In genomic region chr15:101003076-101003475, GRCh38 we compare ENCODE assay signal across 22 cellular contexts.
DNase-seq lines count a peak whose midpoint lies in the region; TF ChIP-seq lines count a peak whose summit lies in the region.
"Had no signal": no experiment of that assay in that cellular context is flagged by ENCODE, and none has a peak within 500 bp of the region (broad histone marks: within the 10 kb centered on the region; RNA-seq: fewer than 3 reads in every experiment).

No MANE protein-coding gene starts in this region.

- no peak overlapping the region for H3K27ac ChIP-seq in right atrium auricular region
- H3K27ac ChIP-seq in left ventricle myocardium inferior (replicated peaks): no peak overlapping the region
- H3K27ac ChIP-seq in vagina: no peak overlapping the region
- H3K27ac ChIP-seq: ascending aorta, cardiac muscle cell, esophagus squamous epithelium had no signal

- intact Hi-C loops in left ventricle myocardium inferior (cut with micrococcal nuclease) (no loop called here), vagina (cut with DNase I) (no loop called here)

- no peak for TF ChIP-seq POLR2A in vagina (IDR thresholded peaks at IDR 0.05)

- H3K4me3 ChIP-seq in right atrium auricular region: no peak overlapping the region
- H3K4me3 ChIP-seq in left ventricle myocardium inferior: no peak overlapping the region
- H3K4me3 ChIP-seq in vagina: no peak overlapping the region
- H3K4me3 ChIP-seq: ascending aorta, cardiac muscle cell, esophagus squamous epithelium had no signal

- no peaks in the 10 kb centered on the region for H3K27me3 ChIP-seq in right atrium auricular region
- peaks cover 12% of the 10 kb centered on the region for H3K27me3 ChIP-seq in left ventricle myocardium inferior (ENCODE audit: low read depth)
- H3K27me3 ChIP-seq in vagina: no peaks in the 10 kb centered on the region
- H3K27me3 ChIP-seq: ascending aorta, esophagus squamous epithelium had no signal

- H3K36me3 ChIP-seq in right atrium auricular region (no peaks in the 10 kb centered on the region), left ventricle myocardium inferior (no peaks in the 10 kb centered on the region), vagina (no peaks in the 10 kb centered on the region)
- H3K36me3 ChIP-seq: ascending aorta, cardiac muscle cell had no signal

- peaks cover 0 to 10% of the 10 kb centered on the region in 2 donors for H3K4me1 ChIP-seq in right atrium auricular region
- peaks cover 15% of the 10 kb centered on the region for H3K4me1 ChIP-seq in left ventricle myocardium inferior
- peaks cover 25% of the 10 kb centered on the region for H3K4me1 ChIP-seq in vagina

- TF ChIP-seq CTCF in right atrium auricular region (IDR thresholded peaks at IDR 0.05): no peak
- no peak for TF ChIP-seq CTCF in left ventricle myocardium inferior (IDR thresholded peaks at IDR 0.05; ENCODE audit: borderline replicate concordance)
- TF ChIP-seq CTCF in vagina (IDR thresholded peaks at IDR 0.05): no peak

- DNase-seq in right atrium auricular region (ENCODE audit: low spot score) (peak; percentile 16), left ventricle myocardium inferior (no peak), SKM-1 (lab: John Stamatoyannopoulos, UW; ENCODE audit: unreplicated experiment) (peak; percentile 42), globus pallidus (ENCODE audit: low spot score) (peak; percentile 28), vagina (ENCODE audit: extremely low spot score in 2 of 2) (peak; percentile 3 to 13), SHP77 (lab: John Stamatoyannopoulos, UW) (no peak)
- DNase-seq in activated T-cell treated with anti-CD3 and anti-CD28 coated beads, Interleukin-2, amount 50 U/mL, for 48 hours: no peak
- DNase-seq in stimulated activated CD4-positive, alpha-beta T cell treated with anti-CD3 and anti-CD28 coated beads, Interleukin-2, amount 100 ng/mL, for 48 hours: no peak
- DNase-seq: 8988T; activated CD4-positive, alpha-beta T cell treated with anti-CD3 and anti-CD28 coated beads for 36 hours; activated effector memory CD4-positive, alpha-beta T cell treated with Interleukin-2 at 50 U/mL for 16 hours; activated naive CD8-positive, alpha-beta T cell treated with anti-CD3 and anti-CD28 coated beads, Interleukin-2, amount 10 ng/mL, durations not matched to agents 7 days and 5 days; activated T-cell treated with anti-CD3 and anti-CD28 coated beads for 4 hours; CD4-positive, alpha-beta memory T cell; esophagus squamous epithelium; foreskin melanocyte; NCI-H1417 treated with DMSO at 0.1 percent for 48 hours; NCI-H748 treated with DMSO at 0.1 percent for 48 hours; SHP77 treated with DMSO at 0.1 percent for 48 hours; stimulated activated naive CD8-positive, alpha-beta T cell treated with anti-CD3 and anti-CD28 coated beads, Interleukin-15, Interleukin-2, amounts not matched to agents 100 U/mL and 50 U/mL, for 24 hours had no signal

- H3K9me3 ChIP-seq in right atrium auricular region: no peaks in the 10 kb centered on the region
- peaks cover 10% of the 10 kb centered on the region for H3K9me3 ChIP-seq in left ventricle myocardium inferior (replicated peaks)
- H3K9me3 ChIP-seq in vagina: no peaks in the 10 kb centered on the region
- H3K9me3 ChIP-seq: ascending aorta had no signal

Comparison
In these comparisons a context has a peak if more than half of its experiments do, and no peak if none do; other contexts are left out.
1. DNase-seq: peak in right atrium auricular region (single experiment), SKM-1 (single experiment), globus pallidus (single experiment) and vagina (2 of 2); none in left ventricle myocardium inferior (single experiment), activated T-cell treated with anti-CD3 and anti-CD28 coated beads, Interleukin-2, amount 50 U/mL, for 48 hours (0 of 2), stimulated activated CD4-positive, alpha-beta T cell treated with anti-CD3 and anti-CD28 coated beads, Interleukin-2, amount 100 ng/mL, for 48 hours (0 of 2) and SHP77 (0 of 2).